ENCODE assay signal across 8 cellular contexts in genomic region chr11:6667733-6668374, GRCh38. TPM values are rescaled to one million over a fixed set of nuclear protein-coding genes. Genes with fewer than 3 reads are reported as not detected.
DNase-seq lines count a peak whose midpoint lies in the region; ATAC-seq and TF ChIP-seq lines count a peak whose summit lies in the region.

No MANE protein-coding gene starts in this region.

- CTCF ChIA-PET in activated CD8-positive, alpha-beta T cell treated with anti-CD3 and anti-CD28 coated beads, Interleukin-2, amount 10 ng/mL, durations not matched to agents 7 days and 5 days (lab: Charles Lee) = interaction anchor here (0.7 to 3.2 kb wide), 26 partner anchors 9 to 289 kb away, joined by 3 to 32 read pairs (median 6); partner anchors contain the start of genes ILK, MRPL17, RRP8 and TAF10

- no peaks in the 10 kb centered on the region for H3K9me3 Mint-ChIP-seq in activated CD8-positive, alpha-beta T cell treated with anti-CD3 and anti-CD28 coated beads, Interleukin-2, amount 10 ng/mL, durations not matched to agents 7 days and 5 days (ENCODE audit: insufficient read depth)

- no peak overlapping the region for H2AFZ ChIP-seq in KMS-11 (ENCODE audit: low read depth)

- ATAC-seq in GM18498 (IDR thresholded peaks at IDR 0.05; ENCODE audit: unreplicated experiment) (peak; percentile 65), HG03521 (IDR thresholded peaks at IDR 0.05; ENCODE audit: unreplicated experiment) (no peak)
- ATAC-seq in activated CD8-positive, alpha-beta T cell treated with anti-CD3 and anti-CD28 coated beads, Interleukin-2, amount 10 ng/mL, durations not matched to agents 7 days and 5 days = peak; percentile 80
- peak; percentile 87 for ATAC-seq in stimulated activated naive CD8-positive, alpha-beta T cell treated with anti-CD3 and anti-CD28 coated beads, Interleukin-15, Interleukin-2, amounts not matched to agents 100 U/mL and 50 U/mL, for 24 hours

- no peaks in the 10 kb centered on the region for H3K9me3 ChIP-seq in cardiac muscle cell (ENCODE audit: low read depth)

- peaks cover 3% of the 10 kb centered on the region for H3K27me3 Mint-ChIP-seq in activated CD8-positive, alpha-beta T cell treated with anti-CD3 and anti-CD28 coated beads, Interleukin-2, amount 10 ng/mL, durations not matched to agents 7 days and 5 days (ENCODE audit: low read depth)

- H3K4me3 ChIP-seq in KMS-11 (IDR thresholded peaks at IDR 0.05; ENCODE audit: insufficient read depth, low read depth, low read length) (no peak overlapping the region), cardiac muscle cell (no peak overlapping the region)

- peak overlapping the region; percentile 68 for H3K27ac Mint-ChIP-seq in activated CD8-positive, alpha-beta T cell treated with anti-CD3 and anti-CD28 coated beads, Interleukin-2, amount 10 ng/mL, durations not matched to agents 7 days and 5 days

- peaks cover 72% of the 10 kb centered on the region for H3K4me1 Mint-ChIP-seq in activated CD8-positive, alpha-beta T cell treated with anti-CD3 and anti-CD28 coated beads, Interleukin-2, amount 10 ng/mL, durations not matched to agents 7 days and 5 days (ENCODE audit: low read depth)

- no peaks in the 10 kb centered on the region for H3K79me2 ChIP-seq in KMS-11 (ENCODE audit: insufficient read depth, low read depth)

- no peak overlapping the region for H3K4me2 ChIP-seq in KMS-11

- no peak overlapping the region for H3K9ac ChIP-seq in KMS-11

- DNase-seq in AG09319 (ENCODE audit: extremely low read depth, low read depth) (no peak), cardiac muscle cell (ENCODE audit: low read depth in 1 of 2, low spot score in 1 of 2) (peak; percentile 22 to 64)
- peak; percentile 71 for DNase-seq in activated CD8-positive, alpha-beta T cell treated with anti-CD3 and anti-CD28 coated beads, Interleukin-2, amount 10 ng/mL, durations not matched to agents 7 days and 5 days
- peak; percentile 48 for DNase-seq in stimulated activated naive CD8-positive, alpha-beta T cell treated with anti-CD3 and anti-CD28 coated beads, Interleukin-15, Interleukin-2, amounts not matched to agents 100 U/mL and 50 U/mL, for 24 hours
- DNase-seq in stimulated activated CD4-positive, alpha-beta T cell treated with anti-CD3 and anti-CD28 coated beads, Interleukin-2, amount 100 ng/mL, for 48 hours = no peak

- TF ChIP-seq CTCF in AG09319 (IDR thresholded peaks at IDR 0.05; ENCODE audit: low read depth, low read length) (peak; percentile 46), KMS-11 (conservative IDR thresholded peaks at IDR 0.05; ENCODE audit: low read depth, low read length) (peak; percentile 57), cardiac muscle cell (IDR thresholded peaks at IDR 0.05; ENCODE audit: low read depth, low read length) (peak; percentile 58)

- H3K36me3 ChIP-seq in KMS-11 (ENCODE audit: insufficient read depth) = no peaks in the 10 kb centered on the region
- H3K36me3 ChIP-seq in cardiac muscle cell = no peaks in the 10 kb centered on the region

- no peaks in the 10 kb centered on the region for H3K27me3 ChIP-seq in KMS-11 (ENCODE audit: insufficient read depth, low read depth)
- no peaks in the 10 kb centered on the region for H3K27me3 ChIP-seq in cardiac muscle cell

- H3K4me1 ChIP-seq in KMS-11 (ENCODE audit: low read depth, poor library complexity, severe bottlenecking) = no peaks in the 10 kb centered on the region
- H3K4me1 ChIP-seq in cardiac muscle cell (ENCODE audit: low read depth) = no peaks in the 10 kb centered on the region

- H3K4me3 Mint-ChIP-seq in activated CD8-positive, alpha-beta T cell treated with anti-CD3 and anti-CD28 coated beads, Interleukin-2, amount 10 ng/mL, durations not matched to agents 7 days and 5 days = no peak overlapping the region

- no peak overlapping the region for H3K27ac ChIP-seq in KMS-11
- no peak overlapping the region for H3K27ac ChIP-seq in cardiac muscle cell

- peaks cover 11% of the 10 kb centered on the region for H3K36me3 Mint-ChIP-seq in activated CD8-positive, alpha-beta T cell treated with anti-CD3 and anti-CD28 coated beads, Interleukin-2, amount 10 ng/mL, durations not matched to agents 7 days and 5 days (ENCODE audit: low read depth)

- POLR2A ChIA-PET in activated CD8-positive, alpha-beta T cell treated with anti-CD3 and anti-CD28 coated beads, Interleukin-2, amount 10 ng/mL, durations not matched to agents 7 days and 5 days (lab: Charles Lee) = interaction anchor here (0.6 to 2.3 kb wide), 5 partner anchors 49 to 261 kb away, joined by 3 to 11 read pairs (median 4); partner anchors contain the start of genes ILK, RRP8, TAF10 and TPP1

- no peaks in the 10 kb centered on the region for H4K20me1 ChIP-seq in KMS-11 (ENCODE audit: insufficient read depth)

RNA-seq across cellular contexts. Expression of gene DCHS1, which starts 12.2 kb away (rescaled TPM):
- under 1 TPM; 0.23 to 0.29 TPM for total RNA-seq in activated CD8-positive, alpha-beta T cell treated with anti-CD3 and anti-CD28 coated beads, Interleukin-2, amount 10 ng/mL, durations not matched to agents 7 days and 5 days
- total RNA-seq in cardiac muscle cell = 45.8 and 60.2 TPM in 2 replicates
- polyA plus RNA-seq in cardiac muscle cell = 16.0 and 19.8 TPM in 2 replicates

RNA-seq across cellular contexts. Expression of gene MRPL17, which starts 15.3 kb away (rescaled TPM):
- total RNA-seq in activated CD8-positive, alpha-beta T cell treated with anti-CD3 and anti-CD28 coated beads, Interleukin-2, amount 10 ng/mL, durations not matched to agents 7 days and 5 days = 10 to 100 TPM; 60.6 to 69.2 TPM
- 52.1 and 100 TPM in 2 replicates for total RNA-seq in cardiac muscle cell
- polyA plus RNA-seq in cardiac muscle cell = 62.1 and 108 TPM in 2 replicates

RNA-seq across cellular contexts. Expression of gene TPP1, which starts 48.6 kb away (rescaled TPM):
- total RNA-seq in activated CD8-positive, alpha-beta T cell treated with anti-CD3 and anti-CD28 coated beads, Interleukin-2, amount 10 ng/mL, durations not matched to agents 7 days and 5 days = 10 to 100 TPM; 74.1 to 78.9 TPM
- 13.2 and 27.8 TPM in 2 replicates for total RNA-seq in cardiac muscle cell
- 28.0 and 36.8 TPM in 2 replicates for polyA plus RNA-seq in cardiac muscle cell

RNA-seq across cellular contexts. Expression of gene TAF10, which starts 55.8 kb away (rescaled TPM):
- 100 to 1,000 TPM; 140 to 156 TPM for total RNA-seq in activated CD8-positive, alpha-beta T cell treated with anti-CD3 and anti-CD28 coated beads, Interleukin-2, amount 10 ng/mL, durations not matched to agents 7 days and 5 days
- total RNA-seq in cardiac muscle cell = 72.6 and 113 TPM in 2 replicates
- polyA plus RNA-seq in cardiac muscle cell = 277 and 316 TPM in 2 replicates

Comparison
In these comparisons a context has a peak if more than half of its experiments do, and no peak if none do; other contexts are left out.
1. DNase-seq: peak in activated CD8-positive, alpha-beta T cell treated with anti-CD3 and anti-CD28 coated beads, Interleukin-2, amount 10 ng/mL, durations not matched to agents 7 days and 5 days (single experiment), cardiac muscle cell (2 of 2) and stimulated activated naive CD8-positive, alpha-beta T cell treated with anti-CD3 and anti-CD28 coated beads, Interleukin-15, Interleukin-2, amounts not matched to agents 100 U/mL and 50 U/mL, for 24 hours (single experiment); none in AG09319 (single experiment) and stimulated activated CD4-positive, alpha-beta T cell treated with anti-CD3 and anti-CD28 coated beads, Interleukin-2, amount 100 ng/mL, for 48 hours (0 of 2).
2. RNA of gene DCHS1, which starts 12.2 kb away (total RNA-seq): 45.8 to 60.2 TPM in cardiac muscle cell; 0.23 to 0.29 TPM in activated CD8-positive, alpha-beta T cell treated with anti-CD3 and anti-CD28 coated beads, Interleukin-2, amount 10 ng/mL, durations not matched to agents 7 days and 5 days; every median in the first group is over 10 times any median in the second.
3. Peak in every context shown above with its lines, with median percentiles within 50 percentile points of each other: CTCF ChIP-seq.